22 cellular contexts compared by ENCODE assay signal in genomic region chr9:126058631-126059030, GRCh38.
DNase-seq lines count a peak whose midpoint lies in the region; ATAC-seq lines count a peak whose summit lies in the region.
"Had no signal": no experiment of that assay in that cellular context is flagged by ENCODE, and none has a peak within 500 bp of the region (broad histone marks: within the 10 kb centered on the region; RNA-seq: fewer than 3 reads in every experiment).

No MANE protein-coding gene starts in this region.

- no peak for ATAC-seq in HG02588 (IDR thresholded peaks at IDR 0.05; ENCODE audit: unreplicated experiment)
- ATAC-seq: left cardiac atrium; stimulated activated naive B cell treated with anti-CD40 and anti-IgM and Interleukin-4, amounts not matched to agents 10 μg/mL and 1 μg/mL and 100 μg/mL, for 72 hours had no signal

- DNase-seq in DMS79 treated with DMSO at 0.1 percent for 48 hours (lab: John Stamatoyannopoulos, UW) = peak; percentile 60
- peak; percentile 91 for DNase-seq in NCI-H1105 treated with DMSO at 0.1 percent for 48 hours (lab: John Stamatoyannopoulos, UW)
- peak; percentile 59 for DNase-seq in SK-N-DZ (ENCODE audit: low spot score)
- peak; percentile 29 for DNase-seq in left kidney (ENCODE audit: low read depth, low spot score)
- no peak for DNase-seq in HT-29 (ENCODE audit: low spot score)
- DNase-seq in occipital lobe (lab: John Stamatoyannopoulos, UW) = no peak
- DNase-seq: activated CD4-positive, alpha-beta T cell treated with anti-CD3 and anti-CD28 coated beads, Interleukin-2, amount 10 ng/mL, durations not matched to agents 24 days and 14 days; activated CD8-positive, alpha-beta memory T cell treated with anti-CD3 and anti-CD28 coated beads for 24 hours; C1 segment of cervical spinal cord; DMS53; IMR-90; left cardiac atrium; NCI-H1930; NCI-H345; nephron progenitor cell; PC-9; Right ventricle myocardium superior; stimulated activated naive B cell treated with anti-CD40 and anti-IgM and Interleukin-4, amounts not matched to agents 10 μg/mL and 1 μg/mL and 100 μg/mL, for 72 hours; substantia nigra; T1000; upper lobe of left lung had no signal

Comparison
In these comparisons a context has a peak if more than half of its experiments do, and no peak if none do; other contexts are left out.
1. DNase-seq: peak in DMS79 treated with DMSO at 0.1 percent for 48 hours (single experiment), NCI-H1105 treated with DMSO at 0.1 percent for 48 hours (single experiment), SK-N-DZ (single experiment) and left kidney (single experiment); none in HT-29 (single experiment) and occipital lobe (single experiment).